Comparison of ENCODE assay signal across 23 cellular contexts in genomic region chr11:72672839-72673238, GRCh38. TPM values are rescaled to one million over a fixed set of nuclear protein-coding genes. Genes with fewer than 3 reads are reported as not detected.
"Had no signal": no experiment of that assay in that cellular context is flagged by ENCODE, and none has a peak within 500 bp of the region (broad histone marks: within the 10 kb centered on the region; RNA-seq: fewer than 3 reads in every experiment).

No MANE protein-coding gene starts in this region.

- H3K4me3 Mint-ChIP-seq: activated CD4-positive, alpha-beta T cell treated with anti-CD3 and anti-CD28 coated beads, Interleukin-2, amount 10 ng/mL, durations not matched to agents 7 days and 5 days; activated CD8-positive, alpha-beta T cell treated with anti-CD3 and anti-CD28 coated beads for 36 hours; activated naive CD8-positive, alpha-beta T cell treated with anti-CD3 and anti-CD28 coated beads, Interleukin-2, amount 50 U/mL, for 24 hours; activated T-helper 1 cell treated with anti-CD3 and anti-CD28 coated beads, Interleukin-12 subunit alpha, Interleukin-12 subunit beta, Interleukin-2, Interleukin-4 antibody, amounts not matched to agents 30 ng/mL and 10 ng/mL and 1 ng/mL, durations not matched to agents 14 hours and 24 hours and 36 hours; nephron progenitor cell; stimulated activated memory B cell treated with anti-CD40 and anti-IgM and Interleukin-4, amounts not matched to agents 10 μg/mL and 1 μg/mL and 100 μg/mL, for 72 hours; T-helper 2 cell treated with Interferon-gamma antibody and Interleukin-4, amounts not matched to agents 5 μg/mL and 100 μg/mL, for 36 hours; type B pancreatic cell had no signal

- H3K27ac Mint-ChIP-seq: activated CD4-positive, alpha-beta T cell treated with anti-CD3 and anti-CD28 coated beads, Interleukin-2, amount 10 ng/mL, durations not matched to agents 7 days and 5 days; activated CD8-positive, alpha-beta T cell treated with anti-CD3 and anti-CD28 coated beads for 36 hours; activated naive CD8-positive, alpha-beta T cell treated with anti-CD3 and anti-CD28 coated beads, Interleukin-2, amount 50 U/mL, for 24 hours; activated T-helper 1 cell treated with anti-CD3 and anti-CD28 coated beads, Interleukin-12 subunit alpha, Interleukin-12 subunit beta, Interleukin-2, Interleukin-4 antibody, amounts not matched to agents 30 ng/mL and 10 ng/mL and 1 ng/mL, durations not matched to agents 14 hours and 24 hours and 36 hours; nephron progenitor cell; stimulated activated memory B cell treated with anti-CD40 and anti-IgM and Interleukin-4, amounts not matched to agents 10 μg/mL and 1 μg/mL and 100 μg/mL, for 72 hours; T-helper 2 cell treated with Interferon-gamma antibody and Interleukin-4, amounts not matched to agents 5 μg/mL and 100 μg/mL, for 36 hours; type B pancreatic cell had no signal

- ATAC-seq: activated CD4-positive, CD25-positive, alpha-beta regulatory T cell treated with anti-CD3 and anti-CD28 coated beads, Interleukin-2, amount 50 U/mL, for 24 hours; activated CD8-positive, alpha-beta T cell treated with anti-CD3 and anti-CD28 coated beads for 36 hours; activated naive CD8-positive, alpha-beta T cell treated with anti-CD3 and anti-CD28 coated beads, Interleukin-2, amount 50 U/mL, for 24 hours; body of pancreas; gastrocnemius medialis; sciatic nerve; stimulated activated memory B cell treated with anti-CD40 and anti-IgM and Interleukin-4, amounts not matched to agents 10 μg/mL and 1 μg/mL and 100 μg/mL, for 72 hours had no signal

- H3K36me3 Mint-ChIP-seq: stimulated activated memory B cell treated with anti-CD40 and anti-IgM and Interleukin-4, amounts not matched to agents 10 μg/mL and 1 μg/mL and 100 μg/mL, for 72 hours; type B pancreatic cell had no signal

- DNase-seq: activated CD4-positive, alpha-beta T cell treated with anti-CD3 and anti-CD28 coated beads, Interleukin-2, amount 10 ng/mL, durations not matched to agents 7 days and 5 days; activated CD8-positive, alpha-beta T cell treated with anti-CD3 and anti-CD28 coated beads for 36 hours; activated gamma-delta T cell; activated naive CD4-positive, alpha-beta T cell treated with anti-CD3 and anti-CD28 coated beads, Interleukin-2, amount 50 U/mL, for 16 hours; activated naive CD8-positive, alpha-beta T cell treated with anti-CD3 and anti-CD28 coated beads, Interleukin-2, amount 50 U/mL, for 24 hours; body of pancreas; effector CD8-positive, alpha-beta T cell; esophagus squamous epithelium; gastrocnemius medialis; head of caudate nucleus; midbrain; posterior cingulate gyrus; small intestine; stimulated activated CD4-positive, alpha-beta T cell treated with anti-CD3 and anti-CD28 coated beads, Interleukin-15, amount 100 ng/mL, for 24 hours; testis had no signal

- H3K9me3 Mint-ChIP-seq: activated CD4-positive, alpha-beta T cell treated with anti-CD3 and anti-CD28 coated beads, Interleukin-2, amount 10 ng/mL, durations not matched to agents 7 days and 5 days; activated CD8-positive, alpha-beta T cell treated with anti-CD3 and anti-CD28 coated beads for 36 hours; activated naive CD8-positive, alpha-beta T cell treated with anti-CD3 and anti-CD28 coated beads, Interleukin-2, amount 50 U/mL, for 24 hours; activated T-helper 1 cell treated with anti-CD3 and anti-CD28 coated beads, Interleukin-12 subunit alpha, Interleukin-12 subunit beta, Interleukin-2, Interleukin-4 antibody, amounts not matched to agents 30 ng/mL and 10 ng/mL and 1 ng/mL, durations not matched to agents 14 hours and 24 hours and 36 hours; nephron progenitor cell; stimulated activated memory B cell treated with anti-CD40 and anti-IgM and Interleukin-4, amounts not matched to agents 10 μg/mL and 1 μg/mL and 100 μg/mL, for 72 hours; T-helper 2 cell treated with Interferon-gamma antibody and Interleukin-4, amounts not matched to agents 5 μg/mL and 100 μg/mL, for 36 hours; type B pancreatic cell had no signal

RNA-seq across cellular contexts. Expression of gene PDE2A, which starts 1.4 kb away (rescaled TPM):
- total RNA-seq: chondrocyte had no signal
